ENCODE assay signal across 7 cellular contexts in the genomic region with DNA sequence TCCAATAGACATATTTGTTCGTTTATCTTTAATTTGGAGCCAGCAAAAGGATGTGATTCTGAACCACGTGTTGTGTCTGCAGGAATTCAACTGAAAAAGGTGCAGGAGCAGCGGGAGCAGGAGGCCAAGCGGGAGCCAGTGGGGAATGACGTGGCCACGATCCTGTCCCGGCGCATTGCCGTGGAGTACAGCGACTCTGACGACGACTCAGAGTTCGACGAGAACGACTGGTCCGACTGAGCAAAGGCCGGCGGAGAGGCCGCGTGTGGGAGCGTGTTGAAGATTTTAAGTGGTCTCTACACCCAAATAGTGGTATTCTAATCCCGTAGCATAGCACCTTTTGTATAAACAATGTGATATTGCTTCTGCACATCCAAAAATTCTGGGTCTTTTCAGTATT.
"Had no signal": no experiment of that assay in that cellular context is flagged by ENCODE, and none has a peak within 500 bp of the region (broad histone marks: within the 10 kb centered on the region; RNA-seq: fewer than 3 reads in every experiment).

No MANE protein-coding gene starts in this region.

- H3K27ac Mint-ChIP-seq: IgD-negative memory B cell had no signal

- H3K36me3 Mint-ChIP-seq: IgD-negative memory B cell had no signal

- H3K4me3 Mint-ChIP-seq: IgD-negative memory B cell had no signal

- DNase-seq: IMR-90, KBM-7, KG1 had no signal

- H3K4me1 Mint-ChIP-seq: IgD-negative memory B cell had no signal

- ATAC-seq: HepG2, K562 had no signal

- H3K27ac ChIP-seq: HL-60 had no signal

- H3K4me3 ChIP-seq: K562 had no signal
